12 cellular contexts compared by ENCODE assay signal in genomic region chr11:95577716-95578460, GRCh38.
DNase-seq lines count a peak whose midpoint lies in the region; TF ChIP-seq lines count a peak whose summit lies in the region.
"Had no signal": no experiment of that assay in that cellular context is flagged by ENCODE, and none has a peak within 500 bp of the region (broad histone marks: within the 10 kb centered on the region; RNA-seq: fewer than 3 reads in every experiment).

No MANE protein-coding gene starts in this region.

- no peak overlapping the region for H3K27ac ChIP-seq in Peyer's patch
- H3K27ac ChIP-seq: neutrophil had no signal

- H3K9me3 ChIP-seq in Peyer's patch, result no peaks in the 10 kb centered on the region
- H3K9me3 ChIP-seq: neutrophil had no signal

- no peak for DNase-seq in activated naive CD4-positive, alpha-beta T cell (lab: John Stamatoyannopoulos, UW)
- DNase-seq in NB4 (ENCODE audit: low read depth), result peak; percentile 34
- peak; percentile 57 for DNase-seq in epithelial cell of proximal tubule (ENCODE audit: low read depth)
- no peak for DNase-seq in NCI-H1694 (lab: John Stamatoyannopoulos, UW)
- DNase-seq in Peyer's patch, result no peak
- no peak for DNase-seq in HUDEP-2 (lab: John Stamatoyannopoulos, UW; ENCODE audit: unreplicated experiment in 76 of 76)
- DNase-seq: cerebellar nuclear complex, NCI-H1105 treated with DMSO at 0.1 percent for 48 hours, RPMI8226 had no signal

- peaks cover 4% of the 10 kb centered on the region for H3K9me3 Mint-ChIP-seq in activated naive CD4-positive, alpha-beta T cell treated with anti-CD3 and anti-CD28 coated beads, Interleukin-2, amount 50 U/mL, for 24 hours
- H3K9me3 Mint-ChIP-seq in stimulated activated naive CD8-positive, alpha-beta T cell treated with anti-CD3 and anti-CD28 coated beads, Interleukin-15, Interleukin-2, amounts not matched to agents 100 ng/mL and 50 ng/mL, for 24 hours, result peaks cover 4% of the 10 kb centered on the region

- TF ChIP-seq POLR2A in NB4 (IDR thresholded peaks at IDR 0.05; ENCODE audit: extremely low read depth, insufficient read length), result no peak
- TF ChIP-seq POLR2A in Peyer's patch (IDR thresholded peaks at IDR 0.05), result no peak

- H3K4me3 ChIP-seq in NB4 (ENCODE audit: low read depth, low read length) (no peak overlapping the region), epithelial cell of proximal tubule (ENCODE audit: low read depth, low read length) (no peak overlapping the region), Peyer's patch (no peak overlapping the region)

- peaks cover 9% of the 10 kb centered on the region for H3K4me1 Mint-ChIP-seq in activated naive CD4-positive, alpha-beta T cell treated with anti-CD3 and anti-CD28 coated beads, Interleukin-2, amount 50 U/mL, for 24 hours
- H3K4me1 Mint-ChIP-seq in stimulated activated naive CD8-positive, alpha-beta T cell treated with anti-CD3 and anti-CD28 coated beads, Interleukin-15, Interleukin-2, amounts not matched to agents 100 ng/mL and 50 ng/mL, for 24 hours (ENCODE audit: low read depth), result peaks cover 17% of the 10 kb centered on the region

- H3K27me3 Mint-ChIP-seq in activated naive CD4-positive, alpha-beta T cell treated with anti-CD3 and anti-CD28 coated beads, Interleukin-2, amount 50 U/mL, for 24 hours, result no peaks in the 10 kb centered on the region
- no peaks in the 10 kb centered on the region for H3K27me3 Mint-ChIP-seq in stimulated activated naive CD8-positive, alpha-beta T cell treated with anti-CD3 and anti-CD28 coated beads, Interleukin-15, Interleukin-2, amounts not matched to agents 100 ng/mL and 50 ng/mL, for 24 hours

- no peaks in the 10 kb centered on the region for H3K27me3 ChIP-seq in Peyer's patch
- H3K27me3 ChIP-seq: neutrophil had no signal

- no peak for TF ChIP-seq CTCF in NB4 (IDR thresholded peaks at IDR 0.05; ENCODE audit: low read depth, low read length)
- TF ChIP-seq CTCF in epithelial cell of proximal tubule (conservative IDR thresholded peaks at IDR 0.05; ENCODE audit: low read depth, low read length), result no peak
- no peak for TF ChIP-seq CTCF in Peyer's patch (IDR thresholded peaks at IDR 0.05)

- peak overlapping the region; percentile 68 for H3K27ac Mint-ChIP-seq in activated naive CD4-positive, alpha-beta T cell treated with anti-CD3 and anti-CD28 coated beads, Interleukin-2, amount 50 U/mL, for 24 hours
- H3K27ac Mint-ChIP-seq in stimulated activated naive CD8-positive, alpha-beta T cell treated with anti-CD3 and anti-CD28 coated beads, Interleukin-15, Interleukin-2, amounts not matched to agents 100 ng/mL and 50 ng/mL, for 24 hours, result peak overlapping the region; percentile 34

- no peaks in the 10 kb centered on the region for H3K36me3 ChIP-seq in Peyer's patch
- H3K36me3 ChIP-seq: neutrophil had no signal

- peaks cover 4% of the 10 kb centered on the region for H3K36me3 Mint-ChIP-seq in activated naive CD4-positive, alpha-beta T cell treated with anti-CD3 and anti-CD28 coated beads, Interleukin-2, amount 50 U/mL, for 24 hours
- no peaks in the 10 kb centered on the region for H3K36me3 Mint-ChIP-seq in stimulated activated naive CD8-positive, alpha-beta T cell treated with anti-CD3 and anti-CD28 coated beads, Interleukin-15, Interleukin-2, amounts not matched to agents 100 ng/mL and 50 ng/mL, for 24 hours (ENCODE audit: low read depth)

- H3K4me1 ChIP-seq in Peyer's patch, result no peaks in the 10 kb centered on the region

- H3K4me3 Mint-ChIP-seq in activated naive CD4-positive, alpha-beta T cell treated with anti-CD3 and anti-CD28 coated beads, Interleukin-2, amount 50 U/mL, for 24 hours, result no peak overlapping the region
- H3K4me3 Mint-ChIP-seq in stimulated activated naive CD8-positive, alpha-beta T cell treated with anti-CD3 and anti-CD28 coated beads, Interleukin-15, Interleukin-2, amounts not matched to agents 100 ng/mL and 50 ng/mL, for 24 hours, result no peak overlapping the region

Comparison
In these comparisons a context has a peak if more than half of its experiments do, and no peak if none do; other contexts are left out.
1. DNase-seq: peak in NB4 (single experiment) and epithelial cell of proximal tubule (single experiment); none in activated naive CD4-positive, alpha-beta T cell (0 of 4), NCI-H1694 (single experiment), Peyer's patch (0 of 3) and HUDEP-2 (0 of 76).